ENCODE assay signal across 1 cellular context in genomic region chr11:61967924-61968757, GRCh38.
TF ChIP-seq lines count a peak whose summit lies in the region.

No MANE protein-coding gene starts in this region.

TF ChIP-seq in HEK293, 187 proteins besides CTCF, POLR2A, EP300 and RAD21 (continued from another document):
- no peak for TF ChIP-seq SCRT2 (tag by site-specific recombination; IDR thresholded peaks at IDR 0.05)
- 0 out of 2 replicates have a peak, but pooled peaks have one; percentile 41 for TF ChIP-seq YY1 (tag by site-specific recombination; IDR thresholded peaks at IDR 0.05)
- TF ChIP-seq ZXDB (tag by site-specific recombination; IDR thresholded peaks at IDR 0.05), result no peak
TF ChIP-seq in HEK293: peak in this region for 3.
